Comparison of ENCODE assay signal across 1 cellular context in genomic region chr1:99600782-99601181, GRCh38.
TF ChIP-seq lines count a peak whose summit lies in the region.

No MANE protein-coding gene starts in this region.

TF ChIP-seq in GM23338, 12 proteins besides CTCF, POLR2A, EP300 and RAD21 (continued from another document):
- TF ChIP-seq, protein P1, sequence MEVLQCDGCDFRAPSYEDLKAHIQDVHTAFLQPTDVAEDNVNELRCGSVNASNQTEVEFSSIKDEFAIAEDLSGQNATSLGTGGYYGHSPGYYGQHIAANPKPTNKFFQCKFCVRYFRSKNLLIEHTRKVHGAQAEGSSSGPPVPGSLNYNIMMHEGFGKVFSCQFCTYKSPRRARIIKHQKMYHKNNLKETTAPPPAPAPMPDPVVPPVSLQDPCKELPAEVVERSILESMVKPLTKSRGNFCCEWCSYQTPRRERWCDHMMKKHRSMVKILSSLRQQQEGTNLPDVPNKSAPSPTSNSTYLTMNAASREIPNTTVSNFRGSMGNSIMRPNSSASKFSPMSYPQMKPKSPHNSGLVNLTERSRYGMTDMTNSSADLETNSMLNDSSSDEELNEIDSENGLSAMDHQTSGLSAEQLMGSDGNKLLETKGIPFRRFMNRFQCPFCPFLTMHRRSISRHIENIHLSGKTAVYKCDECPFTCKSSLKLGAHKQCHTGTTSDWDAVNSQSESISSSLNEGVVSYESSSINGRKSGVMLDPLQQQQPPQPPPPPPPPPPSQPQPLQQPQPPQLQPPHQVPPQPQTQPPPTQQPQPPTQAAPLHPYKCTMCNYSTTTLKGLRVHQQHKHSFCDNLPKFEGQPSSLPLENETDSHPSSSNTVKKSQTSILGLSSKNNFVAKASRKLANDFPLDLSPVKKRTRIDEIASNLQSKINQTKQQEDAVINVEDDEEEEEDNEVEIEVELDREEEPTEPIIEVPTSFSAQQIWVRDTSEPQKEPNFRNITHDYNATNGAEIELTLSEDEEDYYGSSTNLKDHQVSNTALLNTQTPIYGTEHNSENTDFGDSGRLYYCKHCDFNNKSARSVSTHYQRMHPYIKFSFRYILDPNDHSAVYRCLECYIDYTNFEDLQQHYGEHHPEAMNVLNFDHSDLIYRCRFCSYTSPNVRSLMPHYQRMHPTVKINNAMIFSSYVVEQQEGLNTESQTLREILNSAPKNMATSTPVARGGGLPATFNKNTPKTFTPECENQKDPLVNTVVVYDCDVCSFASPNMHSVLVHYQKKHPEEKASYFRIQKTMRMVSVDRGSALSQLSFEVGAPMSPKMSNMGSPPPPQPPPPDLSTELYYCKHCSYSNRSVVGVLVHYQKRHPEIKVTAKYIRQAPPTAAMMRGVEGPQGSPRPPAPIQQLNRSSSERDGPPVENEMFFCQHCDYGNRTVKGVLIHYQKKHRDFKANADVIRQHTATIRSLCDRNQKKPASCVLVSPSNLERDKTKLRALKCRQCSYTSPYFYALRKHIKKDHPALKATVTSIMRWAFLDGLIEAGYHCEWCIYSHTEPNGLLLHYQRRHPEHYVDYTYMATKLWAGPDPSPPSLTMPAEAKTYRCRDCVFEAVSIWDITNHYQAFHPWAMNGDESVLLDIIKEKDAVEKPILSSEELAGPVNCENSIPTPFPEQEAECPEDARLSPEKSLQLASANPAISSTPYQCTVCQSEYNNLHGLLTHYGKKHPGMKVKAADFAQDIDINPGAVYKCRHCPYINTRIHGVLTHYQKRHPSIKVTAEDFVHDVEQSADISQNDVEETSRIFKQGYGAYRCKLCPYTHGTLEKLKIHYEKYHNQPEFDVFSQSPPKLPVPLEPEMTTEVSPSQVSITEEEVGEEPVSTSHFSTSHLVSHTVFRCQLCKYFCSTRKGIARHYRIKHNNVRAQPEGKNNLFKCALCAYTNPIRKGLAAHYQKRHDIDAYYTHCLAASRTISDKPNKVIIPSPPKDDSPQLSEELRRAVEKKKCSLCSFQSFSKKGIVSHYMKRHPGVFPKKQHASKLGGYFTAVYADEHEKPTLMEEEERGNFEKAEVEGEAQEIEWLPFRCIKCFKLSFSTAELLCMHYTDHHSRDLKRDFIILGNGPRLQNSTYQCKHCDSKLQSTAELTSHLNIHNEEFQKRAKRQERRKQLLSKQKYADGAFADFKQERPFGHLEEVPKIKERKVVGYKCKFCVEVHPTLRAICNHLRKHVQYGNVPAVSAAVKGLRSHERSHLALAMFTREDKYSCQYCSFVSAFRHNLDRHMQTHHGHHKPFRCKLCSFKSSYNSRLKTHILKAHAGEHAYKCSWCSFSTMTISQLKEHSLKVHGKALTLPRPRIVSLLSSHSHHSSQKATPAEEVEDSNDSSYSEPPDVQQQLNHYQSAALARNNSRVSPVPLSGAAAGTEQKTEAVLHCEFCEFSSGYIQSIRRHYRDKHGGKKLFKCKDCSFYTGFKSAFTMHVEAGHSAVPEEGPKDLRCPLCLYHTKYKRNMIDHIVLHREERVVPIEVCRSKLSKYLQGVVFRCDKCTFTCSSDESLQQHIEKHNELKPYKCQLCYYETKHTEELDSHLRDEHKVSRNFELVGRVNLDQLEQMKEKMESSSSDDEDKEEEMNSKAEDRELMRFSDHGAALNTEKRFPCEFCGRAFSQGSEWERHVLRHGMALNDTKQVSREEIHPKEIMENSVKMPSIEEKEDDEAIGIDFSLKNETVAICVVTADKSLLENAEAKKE (CRISPR knock-in tag; IDR thresholded peaks at IDR 0.05) = no peak
- TF ChIP-seq EZH2 (IDR thresholded peaks at IDR 0.05; ENCODE audit: low read depth, unreplicated experiment) = no peak
- TF ChIP-seq STAT1 (IDR thresholded peaks at IDR 0.05; ENCODE audit: unreplicated experiment) = no peak
- no peak for TF ChIP-seq REST (IDR thresholded peaks at IDR 0.05; ENCODE audit: unreplicated experiment)
- TF ChIP-seq EZH2phosphoT487 (IDR thresholded peaks at IDR 0.05; ENCODE audit: unreplicated experiment) = no peak
- no peak for TF ChIP-seq ZNF331 (CRISPR knock-in tag; IDR thresholded peaks at IDR 0.05; ENCODE audit: low read depth)
- no peak for TF ChIP-seq ETS1 (IDR thresholded peaks at IDR 0.05)
- TF ChIP-seq CREB1 (CRISPR knock-in tag; IDR thresholded peaks at IDR 0.05; ENCODE audit: low read depth) = no peak
- no peak for TF ChIP-seq POLR2AphosphoS5 (IDR thresholded peaks at IDR 0.05; ENCODE audit: low read depth)
- no peak for TF ChIP-seq ZNF114 (CRISPR knock-in tag; IDR thresholded peaks at IDR 0.05)
TF ChIP-seq in GM23338: peak in this region for 0.
